ENCODE assay signal across 1 cellular context in the genomic region with DNA sequence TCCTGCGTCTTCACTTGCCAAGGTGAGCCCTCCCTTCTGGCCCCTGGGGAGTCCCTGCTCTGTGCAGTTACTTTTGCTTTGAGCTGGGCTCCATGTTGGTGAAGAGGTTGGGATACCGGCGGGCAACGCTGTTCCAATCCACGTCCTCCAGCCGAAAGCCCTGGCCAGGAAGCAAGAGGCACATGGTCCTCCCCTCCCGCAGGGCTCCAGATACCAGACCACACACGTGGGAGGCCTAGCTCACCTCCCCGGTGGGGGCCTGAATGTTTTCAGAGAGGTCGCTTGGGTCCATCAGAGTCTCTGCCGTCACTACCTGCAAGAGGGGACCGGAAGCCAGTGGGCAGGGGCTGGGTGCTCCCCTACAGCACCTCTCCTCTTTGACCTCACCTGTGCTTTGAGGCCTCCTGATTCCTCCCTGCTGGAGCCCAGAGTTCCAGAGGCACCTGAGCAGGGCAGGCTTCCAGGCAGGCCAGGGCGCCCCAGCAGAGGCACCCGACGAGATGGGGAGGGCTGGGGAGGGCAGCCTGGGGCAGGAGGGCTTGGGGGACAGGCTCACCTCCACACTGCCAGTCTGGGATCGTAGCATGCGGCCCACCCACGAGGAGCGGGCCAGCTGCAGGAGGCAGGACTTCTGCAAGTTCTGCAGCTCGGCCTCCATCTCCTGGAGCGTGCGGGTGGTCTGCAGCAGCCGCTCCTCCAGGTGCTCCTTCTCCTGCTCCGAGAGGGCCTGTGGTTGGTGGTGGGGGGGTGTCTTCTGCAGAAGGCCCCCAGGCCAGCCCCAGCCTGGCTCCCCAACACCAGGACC.
TF ChIP-seq lines count a peak whose summit lies in the region.

No MANE protein-coding gene starts in this region.

TF ChIP-seq in IMR-90, 13 proteins besides CTCF, POLR2A, EP300 and RAD21:
- no peak for TF ChIP-seq RCOR1 (IDR thresholded peaks at IDR 0.05; ENCODE audit: insufficient replicate concordance, low read length)
- TF ChIP-seq, protein P1, sequence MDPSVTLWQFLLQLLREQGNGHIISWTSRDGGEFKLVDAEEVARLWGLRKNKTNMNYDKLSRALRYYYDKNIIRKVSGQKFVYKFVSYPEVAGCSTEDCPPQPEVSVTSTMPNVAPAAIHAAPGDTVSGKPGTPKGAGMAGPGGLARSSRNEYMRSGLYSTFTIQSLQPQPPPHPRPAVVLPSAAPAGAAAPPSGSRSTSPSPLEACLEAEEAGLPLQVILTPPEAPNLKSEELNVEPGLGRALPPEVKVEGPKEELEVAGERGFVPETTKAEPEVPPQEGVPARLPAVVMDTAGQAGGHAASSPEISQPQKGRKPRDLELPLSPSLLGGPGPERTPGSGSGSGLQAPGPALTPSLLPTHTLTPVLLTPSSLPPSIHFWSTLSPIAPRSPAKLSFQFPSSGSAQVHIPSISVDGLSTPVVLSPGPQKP (IDR thresholded peaks at IDR 0.05; ENCODE audit: borderline replicate concordance, low read depth, low read length) = no peak
- TF ChIP-seq MXI1 (IDR thresholded peaks at IDR 0.05; ENCODE audit: borderline replicate concordance, low read depth, low read length) = no peak
- TF ChIP-seq USF2 (IDR thresholded peaks at IDR 0.05; ENCODE audit: low read depth, low read length) = no peak
- no peak for TF ChIP-seq SMC3 (IDR thresholded peaks at IDR 0.05; ENCODE audit: low read depth, low read length)
- TF ChIP-seq MAZ (IDR thresholded peaks at IDR 0.05; ENCODE audit: borderline replicate concordance, low read depth, low read length) = no peak
- no peak for TF ChIP-seq CEBPB (IDR thresholded peaks at IDR 0.05; ENCODE audit: low read depth, low read length)
- TF ChIP-seq FOS (IDR thresholded peaks at IDR 0.05; ENCODE audit: low read depth, low read length) = no peak
